1 cellular context compared by ENCODE assay signal in the genomic region with DNA sequence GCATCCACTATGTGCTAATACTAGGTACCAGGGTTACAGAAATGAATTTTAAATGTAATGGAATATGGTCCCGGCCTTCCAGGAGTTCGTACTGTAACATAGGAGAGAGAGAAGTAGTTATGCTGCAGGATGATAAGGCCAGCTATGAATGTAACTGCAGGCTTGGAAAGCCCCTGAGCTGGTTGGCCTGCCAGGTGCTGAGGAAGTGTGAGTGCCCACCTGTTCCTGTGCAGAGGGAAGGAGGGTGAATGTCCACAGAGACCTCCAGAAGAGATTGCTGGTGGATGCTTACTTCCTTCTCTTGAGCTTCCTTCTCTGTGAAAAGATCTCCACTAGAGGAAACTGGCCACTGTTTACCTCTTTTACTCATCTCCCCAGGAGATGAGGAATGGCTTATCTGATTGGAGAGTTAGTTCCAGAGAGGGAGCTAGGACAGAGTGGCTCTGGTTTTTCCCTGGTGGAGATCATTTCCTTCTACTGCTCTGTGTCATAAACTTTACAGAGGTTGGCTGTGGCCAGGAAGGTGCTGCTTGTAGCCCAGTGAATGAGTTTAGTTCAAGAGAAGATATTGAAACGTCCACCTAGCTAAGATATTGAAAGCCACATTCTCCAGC.
A peak's percentile ranks its signal among the peaks of the same experiment; 100 is the strongest.
TF ChIP-seq lines count a peak whose summit lies in the region.

No MANE protein-coding gene starts in this region.

TF ChIP-seq in GM12878, 131 proteins besides CTCF, POLR2A, EP300 and RAD21 (continued from another document):
- TF ChIP-seq, protein P1, sequence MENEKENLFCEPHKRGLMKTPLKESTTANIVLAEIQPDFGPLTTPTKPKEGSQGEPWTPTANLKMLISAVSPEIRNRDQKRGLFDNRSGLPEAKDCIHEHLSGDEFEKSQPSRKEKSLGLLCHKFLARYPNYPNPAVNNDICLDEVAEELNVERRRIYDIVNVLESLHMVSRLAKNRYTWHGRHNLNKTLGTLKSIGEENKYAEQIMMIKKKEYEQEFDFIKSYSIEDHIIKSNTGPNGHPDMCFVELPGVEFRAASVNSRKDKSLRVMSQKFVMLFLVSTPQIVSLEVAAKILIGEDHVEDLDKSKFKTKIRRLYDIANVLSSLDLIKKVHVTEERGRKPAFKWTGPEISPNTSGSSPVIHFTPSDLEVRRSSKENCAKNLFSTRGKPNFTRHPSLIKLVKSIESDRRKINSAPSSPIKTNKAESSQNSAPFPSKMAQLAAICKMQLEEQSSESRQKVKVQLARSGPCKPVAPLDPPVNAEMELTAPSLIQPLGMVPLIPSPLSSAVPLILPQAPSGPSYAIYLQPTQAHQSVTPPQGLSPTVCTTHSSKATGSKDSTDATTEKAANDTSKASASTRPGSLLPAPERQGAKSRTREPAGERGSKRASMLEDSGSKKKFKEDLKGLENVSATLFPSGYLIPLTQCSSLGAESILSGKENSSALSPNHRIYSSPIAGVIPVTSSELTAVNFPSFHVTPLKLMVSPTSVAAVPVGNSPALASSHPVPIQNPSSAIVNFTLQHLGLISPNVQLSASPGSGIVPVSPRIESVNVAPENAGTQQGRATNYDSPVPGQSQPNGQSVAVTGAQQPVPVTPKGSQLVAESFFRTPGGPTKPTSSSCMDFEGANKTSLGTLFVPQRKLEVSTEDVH (IDR thresholded peaks at IDR 0.05; ENCODE audit: low read depth, partially characterized antibody): no peak
- TF ChIP-seq TCF7 (IDR thresholded peaks at IDR 0.05; ENCODE audit: borderline replicate concordance) (no peak), ETV6 (conservative IDR thresholded peaks at IDR 0.05 in 1 of 2, IDR thresholded peaks at IDR 0.05 in 1 of 2; ENCODE audit: borderline replicate concordance in 1 of 2, low read depth in 1 of 2) (peak in 1 of 2 experiments; percentile 88; a peak in 2 of 4 replicates)
TF ChIP-seq in GM12878: peak in this region for 15.
